Comparison of ENCODE assay signal across 8 cellular contexts in the genomic region with DNA sequence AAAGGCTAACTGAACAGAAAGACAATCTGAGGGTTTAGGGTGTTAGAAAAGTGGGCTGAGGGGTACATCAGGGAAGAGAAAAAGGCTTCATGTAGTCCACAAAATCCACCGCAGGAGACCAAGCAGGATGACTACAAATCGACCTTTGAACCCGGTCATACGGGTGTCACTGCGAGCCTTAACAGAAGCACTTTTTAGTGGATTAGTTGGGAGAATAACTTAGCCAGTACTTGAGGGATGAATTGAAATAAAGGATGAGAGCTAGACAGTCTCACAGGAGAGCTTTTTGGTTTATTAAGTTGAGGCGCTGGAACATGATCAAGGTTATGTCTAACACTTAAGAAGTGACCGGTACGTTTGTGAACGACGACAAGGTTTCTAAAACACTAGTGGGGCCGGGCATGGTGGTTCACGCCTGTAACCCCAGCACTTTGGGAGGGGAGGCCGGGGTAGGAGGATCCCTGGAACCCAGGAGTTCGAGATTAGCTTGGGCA. TPM values are rescaled to one million over a fixed set of nuclear protein-coding genes. Genes with fewer than 3 reads are reported as not detected.
DNase-seq lines count a peak whose midpoint lies in the region; ATAC-seq, FAIRE-seq and TF ChIP-seq lines count a peak whose summit lies in the region.

No MANE protein-coding gene starts in this region.

- WGBS in H1 (ENCODE audit: extremely low coverage in 1 of 2, insufficient coverage in 1 of 2, insufficient read length in 1 of 2, insufficient replicate concordance in 2 of 2, low coverage in 1 of 2, low lambda C conversion rate in 2 of 2, missing lambda C conversion rate in 1 of 2), 2 experiments, result 83% methylated on average over 10 of the region's 14 CpGs; no CpG with 5 or more reads in 1 of the 2 experiments

- H3K56ac ChIP-seq in H1 (replicated peaks; ENCODE audit: insufficient read length, low read depth, low read length), result no peak overlapping the region

- H3K4me3 ChIP-seq in NB4 (ENCODE audit: low read depth, low read length) (peak overlapping the region; percentile 80), H1 (ENCODE audit: extremely low read depth in 1 of 4, insufficient read depth in 2 of 4, low read depth in 3 of 4, low read length in 4 of 4) (peak overlapping the region; percentile 44 to 73 (median 60)), neuron (ENCODE audit: low read length) (peak overlapping the region; percentile 62)

- no peaks in the 10 kb centered on the region; the same call in 1 of the 2 replicates for H3K23me2 ChIP-seq in H1 (ENCODE audit: low read depth, low read length)

- peak overlapping the region; percentile 88 for H2BK20ac ChIP-seq in H1 (ENCODE audit: low read length)

- FAIRE-seq in H1 (lab: Jason Lieb, UNC), result no peak

- H2AFZ ChIP-seq in H1 (ENCODE audit: low read length), result no peak overlapping the region
- peak overlapping the region; percentile 60 for H2AFZ ChIP-seq in neuron (ENCODE audit: low read depth, low read length)

- H3K4me2 ChIP-seq in H1 (ENCODE audit: insufficient read depth in 1 of 2, low read depth in 2 of 2, low read length in 2 of 2), result peak overlapping the region; percentile 71 to 82

- H4K5ac ChIP-seq in H1 (ENCODE audit: insufficient read length, low read depth, low read length), result peak overlapping the region; percentile 95

- peaks cover 3 to 35% of the 10 kb centered on the region in 2 experiments; a peak in 3 of 4 replicates for H3K79me2 ChIP-seq in H1 (ENCODE audit: control insufficient read depth in 1 of 2, insufficient read depth in 2 of 2, low read length in 2 of 2)

- TF ChIP-seq RAD21 in H1 (IDR thresholded peaks at IDR 0.05 in 1 of 2, conservative IDR thresholded peaks at IDR 0.05 in 1 of 2; ENCODE audit: low read depth in 2 of 2, low read length in 2 of 2), result no peak

- peaks cover 10% of the 10 kb centered on the region for H3K36me3 Mint-ChIP-seq in CD4-positive, alpha-beta T cell (ENCODE audit: low read depth)

- H3K9me3 Mint-ChIP-seq in CD4-positive, alpha-beta T cell, result no peaks in the 10 kb centered on the region

- no peak for TF ChIP-seq CTCF in CD4-positive, alpha-beta T cell (IDR thresholded peaks at IDR 0.05)
- TF ChIP-seq CTCF in NB4 (IDR thresholded peaks at IDR 0.05; ENCODE audit: low read depth, low read length) (no peak), H1 (IDR thresholded peaks at IDR 0.05; ENCODE audit: control extremely low read depth in 1 of 3, insufficient read depth in 1 of 3, low read depth in 1 of 3, low read length in 3 of 3) (no peak)

- ATAC-seq in CD4-positive, alpha-beta T cell (ENCODE audit: poor library complexity), result no peak
- ATAC-seq in HG02678 (IDR thresholded peaks at IDR 0.05; ENCODE audit: unreplicated experiment), result no peak

- peak overlapping the region; percentile 55 for H2BK12ac ChIP-seq in H1 (ENCODE audit: low read depth, low read length)

- peak overlapping the region; percentile 99 for H3K4me3 Mint-ChIP-seq in CD4-positive, alpha-beta T cell

- peak in 1 of 10 experiments; percentile 9 for DNase-seq in CD4-positive, alpha-beta T cell
- no peak for DNase-seq in NB4 (ENCODE audit: low read depth)
- no peak for DNase-seq in H1 (ENCODE audit: low read depth in 1 of 2, low spot score in 2 of 2)
- no peak for DNase-seq in NCI-H2196 (lab: John Stamatoyannopoulos, UW; ENCODE audit: unreplicated experiment)
- DNase-seq in AG08395 (ENCODE audit: low spot score), result no peak
- no peak for DNase-seq in iPS-NIHi11 (ENCODE audit: low spot score)

- no peak overlapping the region for H2BK120ac ChIP-seq in H1 (replicated peaks; ENCODE audit: low read depth, low read length)

- peaks cover 0 to 7% (median 4%) of the 10 kb centered on the region in 4 experiments; a peak in 5 of 7 replicates for H3K4me1 ChIP-seq in H1 (replicated peaks in 1 of 4; ENCODE audit: control insufficient read depth in 3 of 4, insufficient read depth in 4 of 4, low read length in 3 of 4)
- H3K4me1 ChIP-seq in neuron (ENCODE audit: insufficient read depth, low read length), result peaks cover 16% of the 10 kb centered on the region

- peak overlapping the region; percentile 83 for H2BK15ac ChIP-seq in H1 (ENCODE audit: low read length)

- no peaks in the 10 kb centered on the region for H3K9me3 ChIP-seq in CD4-positive, alpha-beta T cell (ENCODE audit: control insufficient read depth, low read length)
- H3K9me3 ChIP-seq in H1 (ENCODE audit: insufficient read depth in 2 of 2, low read depth in 1 of 2, low read length in 1 of 2), result no peaks in the 10 kb centered on the region
- H3K9me3 ChIP-seq in neuron (ENCODE audit: low read length), result no peaks in the 10 kb centered on the region

- H3K14ac ChIP-seq in H1 (ENCODE audit: insufficient read length), result no peak overlapping the region

- peak overlapping the region; percentile 91 for H3K27ac Mint-ChIP-seq in CD4-positive, alpha-beta T cell

- H3K23ac ChIP-seq in H1 (ENCODE audit: insufficient read length), result no peak overlapping the region

- H3K18ac ChIP-seq in H1 (ENCODE audit: extremely low read depth, low read length), result peak overlapping the region; percentile 56; the same call in 1 of the 2 replicates

- H3K36me3 ChIP-seq in H1 (ENCODE audit: control insufficient read depth in 2 of 4, insufficient read depth in 4 of 4, low read length in 3 of 4) (no peaks in the 10 kb centered on the region), neuron (ENCODE audit: insufficient read depth, low read length) (no peaks in the 10 kb centered on the region)

- peak overlapping the region; percentile 3 for H3K4ac ChIP-seq in H1 (replicated peaks; ENCODE audit: insufficient read length, low read depth, low read length)

- peak overlapping the region; percentile 96; the same call in 1 of the 2 replicates for H4K8ac ChIP-seq in H1 (ENCODE audit: extremely low read depth, insufficient read depth, low read length)

- peak overlapping the region; percentile 90; the same call in 1 of the 2 replicates for H2BK5ac ChIP-seq in H1 (ENCODE audit: low read depth, low read length)

- H2AK5ac ChIP-seq in H1 (ENCODE audit: low read depth, low read length), result no peak overlapping the region

- TF ChIP-seq POLR2A in NB4 (IDR thresholded peaks at IDR 0.05; ENCODE audit: extremely low read depth, insufficient read length) (no peak), H1 (IDR thresholded peaks at IDR 0.05; ENCODE audit: control extremely low read depth in 1 of 2, low read depth in 2 of 2, low read length in 2 of 2) (no peak)

- no peaks in the 10 kb centered on the region for H3K27me3 Mint-ChIP-seq in CD4-positive, alpha-beta T cell

- POLR2A ChIA-PET in CD4-positive, alpha-beta T cell (lab: Charles Lee), result interaction anchor here (0.6 kb wide), 1 partner anchor 8 kb away, joined by 3 read pairs; no protein-coding TSS in a partner anchor
- POLR2A ChIA-PET in H1 (lab: Charles Lee; ENCODE audit: partially characterized antibody), result interaction anchor here (0.7 kb wide), 2 partner anchors 21 to 42 kb away, joined by 3 to 4 read pairs; no protein-coding TSS in a partner anchor

- peaks cover 5 to 6% of the 10 kb centered on the region in 2 experiments for H4K20me1 ChIP-seq in H1 (replicated peaks in 1 of 2; ENCODE audit: control insufficient read depth in 1 of 2, insufficient read depth in 2 of 2, low read length in 2 of 2)

- H3K27ac ChIP-seq in CD4-positive, alpha-beta T cell (ENCODE audit: low read depth, low read length), result no peak overlapping the region
- H3K27ac ChIP-seq in H1 (ENCODE audit: low read depth, low read length), result no peak overlapping the region

- CTCF ChIA-PET in CD4-positive, alpha-beta T cell (lab: Charles Lee), result no interaction called here
- CTCF ChIA-PET in H1 (lab: Charles Lee; ENCODE audit: partially characterized antibody), result interaction anchor here (1.0 to 2.0 kb wide), 2 partner anchors 58 to 81 kb away, joined by 3 to 6 read pairs; no protein-coding TSS in a partner anchor

- H3K79me1 ChIP-seq in H1 (ENCODE audit: low read depth, low read length), result no peaks in the 10 kb centered on the region

- intact Hi-C loops in CD4-positive, alpha-beta T cell (cut with DNase I, micrococcal nuclease), result no loop called here

- H4K91ac ChIP-seq in H1 (replicated peaks; ENCODE audit: insufficient read length, low read length), result peak overlapping the region; percentile 29

- no peak for TF ChIP-seq EP300 in H1 (IDR thresholded peaks at IDR 0.05; ENCODE audit: borderline replicate concordance in 1 of 2, low read depth in 2 of 2, low read length in 2 of 2)

- peaks cover 49% of the 10 kb centered on the region for H3K4me1 Mint-ChIP-seq in CD4-positive, alpha-beta T cell (ENCODE audit: low read depth)

- no peak overlapping the region for H3K9ac ChIP-seq in H1 (replicated peaks in 1 of 4; ENCODE audit: extremely low read depth in 1 of 4, low read depth in 3 of 4, low read length in 3 of 4)

- H3K27me3 ChIP-seq in CD4-positive, alpha-beta T cell (ENCODE audit: control insufficient read depth, insufficient read depth, low read length), result no peaks in the 10 kb centered on the region
- H3K27me3 ChIP-seq in H1 (replicated peaks in 1 of 4; ENCODE audit: control insufficient read depth in 3 of 4, extremely low read depth in 1 of 4, insufficient read depth in 3 of 4, low read length in 3 of 4) (no peaks in the 10 kb centered on the region), neuron (ENCODE audit: insufficient read depth, low read length) (peaks cover 4% of the 10 kb centered on the region)

TF ChIP-seq in H1, 55 proteins besides CTCF, POLR2A, EP300 and RAD21 (continues in another document):
- TF ChIP-seq CTBP2 (IDR thresholded peaks at IDR 0.05; ENCODE audit: borderline replicate concordance, insufficient read depth, insufficient read length, low read length) (no peak), KDM5A (IDR thresholded peaks at IDR 0.05; ENCODE audit: low read length) (no peak)
- TF ChIP-seq, protein P1, sequence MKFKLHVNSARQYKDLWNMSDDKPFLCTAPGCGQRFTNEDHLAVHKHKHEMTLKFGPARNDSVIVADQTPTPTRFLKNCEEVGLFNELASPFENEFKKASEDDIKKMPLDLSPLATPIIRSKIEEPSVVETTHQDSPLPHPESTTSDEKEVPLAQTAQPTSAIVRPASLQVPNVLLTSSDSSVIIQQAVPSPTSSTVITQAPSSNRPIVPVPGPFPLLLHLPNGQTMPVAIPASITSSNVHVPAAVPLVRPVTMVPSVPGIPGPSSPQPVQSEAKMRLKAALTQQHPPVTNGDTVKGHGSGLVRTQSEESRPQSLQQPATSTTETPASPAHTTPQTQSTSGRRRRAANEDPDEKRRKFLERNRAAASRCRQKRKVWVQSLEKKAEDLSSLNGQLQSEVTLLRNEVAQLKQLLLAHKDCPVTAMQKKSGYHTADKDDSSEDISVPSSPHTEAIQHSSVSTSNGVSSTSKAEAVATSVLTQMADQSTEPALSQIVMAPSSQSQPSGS (IDR thresholded peaks at IDR 0.05; ENCODE audit: low read length), result no peak

RNA-seq across cellular contexts. Expression of gene SOCS5, which starts 1.2 kb away (rescaled TPM):
- total RNA-seq in CD4-positive, alpha-beta T cell, result 1 to 10 TPM; 7.9 to 8.5 TPM
- 15.6 and 16.6 TPM in 2 replicates for total RNA-seq in H1 (2021; fragmentation: NEBNext Ultra II Directional; extraction: Animal tissue kit (Norgen Biotek cat#: 25700))
- polyA plus RNA-seq in H1 (2011; rRNA removed), result 5.6 and 8.5 TPM in 2 replicates
- polyA plus RNA-seq in H1 (2011; cell fraction: cytosol; rRNA removed), result 8.5 TPM
- 6.9 TPM for polyA plus RNA-seq in H1 (2011; cell fraction: nucleus; rRNA removed)
- 8.5 to 13.2 TPM (median 10.3 TPM) in 4 replicates for polyA plus RNA-seq in H1 (2012, experiment 1 of 2)
- polyA plus RNA-seq in H1 (2012, experiment 2 of 2), result 1.0 TPM
- 7.5 TPM for polyA plus RNA-seq in H1 (2013, experiment 1 of 2)
- 7.3 TPM for polyA plus RNA-seq in H1 (2013, experiment 2 of 2)
- 30.0 and 36.8 TPM in 2 replicates for polyA minus RNA-seq in H1 (2011; rRNA and poly(A)+ RNA removed)
- polyA minus RNA-seq in H1 (2011; cell fraction: cytosol; rRNA and poly(A)+ RNA removed), result 13.9 TPM
- polyA minus RNA-seq in H1 (2011; cell fraction: nucleus; rRNA and poly(A)+ RNA removed), result 34.4 TPM
